18 cellular contexts compared by ENCODE assay signal in the genomic region with DNA sequence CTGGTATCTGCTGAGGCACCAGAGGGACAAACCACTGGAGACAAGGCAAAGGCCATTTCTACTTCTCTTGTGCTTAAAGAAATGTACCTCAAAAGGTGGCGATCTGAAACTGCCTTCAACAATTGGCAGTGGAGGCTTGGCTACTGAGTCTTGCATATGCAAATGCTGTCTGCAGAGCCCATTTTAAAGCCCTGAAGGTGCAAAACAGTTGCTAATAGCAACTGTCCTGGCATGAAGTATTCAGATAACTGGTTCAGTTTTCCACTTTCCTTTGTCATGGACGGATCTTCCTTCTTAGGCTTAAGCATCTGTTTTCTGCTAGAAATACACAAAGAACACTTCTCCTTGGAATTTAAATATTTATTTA.
"Had no signal": no experiment of that assay in that cellular context is flagged by ENCODE, and none has a peak within 500 bp of the region (broad histone marks: within the 10 kb centered on the region; RNA-seq: fewer than 3 reads in every experiment).

No MANE protein-coding gene starts in this region.

- H3K4me3 ChIP-seq: esophagus squamous epithelium, heart right ventricle, left ventricle myocardium inferior, spleen, thoracic aorta had no signal

- DNase-seq: activated CD4-positive, alpha-beta memory T cell treated with anti-CD3 and anti-CD28 coated beads, Interleukin-2, amount 10 ng/mL, durations not matched to agents 7 days and 5 days; activated CD4-positive, alpha-beta T cell treated with anti-CD3 and anti-CD28 coated beads for 48 hours; activated CD4-positive, CD25-positive, alpha-beta regulatory T cell; activated CD8-positive, alpha-beta memory T cell treated with anti-CD3 and anti-CD28 coated beads, Interleukin-2, amount 10 ng/mL, durations not matched to agents 7 days and 5 days; activated naive CD4-positive, alpha-beta T cell treated with Interleukin-2 at 50 U/mL for 16 hours; activated naive CD8-positive, alpha-beta T cell treated with anti-CD3 and anti-CD28 coated beads, Interleukin-2, amount 10 ng/mL, durations not matched to agents 7 days and 5 days; activated T-cell treated with anti-CD3 and anti-CD28 coated beads, Interleukin-2, amount 50 U/mL, for 24 hours; amygdala; effector memory CD8-positive, alpha-beta T cell; esophagus squamous epithelium; heart right ventricle; left ventricle myocardium inferior; mammary epithelial cell; retina; spleen; stimulated activated naive B cell treated with anti-CD40 and anti-IgM and Interleukin-4, amounts not matched to agents 10 μg/mL and 1 μg/mL and 100 μg/mL, for 72 hours had no signal

- H3K4me3 Mint-ChIP-seq: activated CD4-positive, alpha-beta memory T cell treated with anti-CD3 and anti-CD28 coated beads, Interleukin-2, amount 10 ng/mL, durations not matched to agents 7 days and 5 days; activated CD8-positive, alpha-beta memory T cell treated with anti-CD3 and anti-CD28 coated beads, Interleukin-2, amount 10 ng/mL, durations not matched to agents 7 days and 5 days; activated naive CD8-positive, alpha-beta T cell treated with anti-CD3 and anti-CD28 coated beads, Interleukin-2, amount 10 ng/mL, durations not matched to agents 7 days and 5 days; activated T-cell treated with anti-CD3 and anti-CD28 coated beads, Interleukin-2, amount 50 U/mL, for 24 hours; effector memory CD8-positive, alpha-beta T cell; stimulated activated naive B cell treated with anti-CD40 and anti-IgM and Interleukin-4, amounts not matched to agents 10 μg/mL and 1 μg/mL and 100 μg/mL, for 72 hours had no signal

- H3K27ac ChIP-seq: esophagus squamous epithelium, heart right ventricle, left ventricle myocardium inferior, spleen, thoracic aorta had no signal

- H3K4me1 ChIP-seq: esophagus squamous epithelium, left ventricle myocardium inferior, spleen had no signal

- H3K27ac Mint-ChIP-seq: activated CD4-positive, alpha-beta memory T cell treated with anti-CD3 and anti-CD28 coated beads, Interleukin-2, amount 10 ng/mL, durations not matched to agents 7 days and 5 days; activated CD8-positive, alpha-beta memory T cell treated with anti-CD3 and anti-CD28 coated beads, Interleukin-2, amount 10 ng/mL, durations not matched to agents 7 days and 5 days; activated naive CD8-positive, alpha-beta T cell treated with anti-CD3 and anti-CD28 coated beads, Interleukin-2, amount 10 ng/mL, durations not matched to agents 7 days and 5 days; activated T-cell treated with anti-CD3 and anti-CD28 coated beads, Interleukin-2, amount 50 U/mL, for 24 hours; activated T-helper 2 cell treated with anti-CD3 and anti-CD28 coated beads, Interferon-gamma antibody, Interleukin-2, Interleukin-4, amounts not matched to agents 10 μg/mL and 5 μg/mL and 100 μg/mL, durations not matched to agents 14 hours and 24 hours and 36 hours; effector memory CD8-positive, alpha-beta T cell; stimulated activated naive B cell treated with anti-CD40 and anti-IgM and Interleukin-4, amounts not matched to agents 10 μg/mL and 1 μg/mL and 100 μg/mL, for 72 hours had no signal

- H3K9me3 ChIP-seq: esophagus squamous epithelium, heart right ventricle, left ventricle myocardium inferior, spleen, thoracic aorta had no signal

- H3K36me3 Mint-ChIP-seq: activated CD8-positive, alpha-beta memory T cell treated with anti-CD3 and anti-CD28 coated beads, Interleukin-2, amount 10 ng/mL, durations not matched to agents 7 days and 5 days; activated naive CD8-positive, alpha-beta T cell treated with anti-CD3 and anti-CD28 coated beads, Interleukin-2, amount 10 ng/mL, durations not matched to agents 7 days and 5 days had no signal

- H3K27me3 Mint-ChIP-seq: activated CD4-positive, alpha-beta memory T cell treated with anti-CD3 and anti-CD28 coated beads, Interleukin-2, amount 10 ng/mL, durations not matched to agents 7 days and 5 days; activated naive CD8-positive, alpha-beta T cell treated with anti-CD3 and anti-CD28 coated beads, Interleukin-2, amount 10 ng/mL, durations not matched to agents 7 days and 5 days had no signal

- H3K9me3 Mint-ChIP-seq: activated CD4-positive, alpha-beta memory T cell treated with anti-CD3 and anti-CD28 coated beads, Interleukin-2, amount 10 ng/mL, durations not matched to agents 7 days and 5 days; activated naive CD8-positive, alpha-beta T cell treated with anti-CD3 and anti-CD28 coated beads, Interleukin-2, amount 10 ng/mL, durations not matched to agents 7 days and 5 days; activated T-cell treated with anti-CD3 and anti-CD28 coated beads, Interleukin-2, amount 50 U/mL, for 24 hours; activated T-helper 2 cell treated with anti-CD3 and anti-CD28 coated beads, Interferon-gamma antibody, Interleukin-2, Interleukin-4, amounts not matched to agents 10 μg/mL and 5 μg/mL and 100 μg/mL, durations not matched to agents 14 hours and 24 hours and 36 hours; stimulated activated naive B cell treated with anti-CD40 and anti-IgM and Interleukin-4, amounts not matched to agents 10 μg/mL and 1 μg/mL and 100 μg/mL, for 72 hours had no signal

- H3K4me1 Mint-ChIP-seq: activated CD4-positive, alpha-beta memory T cell treated with anti-CD3 and anti-CD28 coated beads, Interleukin-2, amount 10 ng/mL, durations not matched to agents 7 days and 5 days; activated CD8-positive, alpha-beta memory T cell treated with anti-CD3 and anti-CD28 coated beads, Interleukin-2, amount 10 ng/mL, durations not matched to agents 7 days and 5 days; activated naive CD8-positive, alpha-beta T cell treated with anti-CD3 and anti-CD28 coated beads, Interleukin-2, amount 10 ng/mL, durations not matched to agents 7 days and 5 days; stimulated activated naive B cell treated with anti-CD40 and anti-IgM and Interleukin-4, amounts not matched to agents 10 μg/mL and 1 μg/mL and 100 μg/mL, for 72 hours had no signal

- H3K27me3 ChIP-seq: esophagus squamous epithelium, heart right ventricle, spleen had no signal
